In genomic region chr18:28529644-28530043, GRCh38 we compare ENCODE assay signal across 36 cellular contexts.
"Had no signal": no experiment of that assay in that cellular context is flagged by ENCODE, and none has a peak within 500 bp of the region (broad histone marks: within the 10 kb centered on the region; RNA-seq: fewer than 3 reads in every experiment).

No MANE protein-coding gene starts in this region.

- H3K36me3 ChIP-seq: brain microvascular endothelial cell, Peyer's patch, SJSA1 had no signal

- DNase-seq: activated B cell treated with CpG ODN at 0.5 μM for 24 hours; activated CD4-positive, alpha-beta memory T cell treated with anti-CD3 and anti-CD28 coated beads for 36 hours; activated CD4-positive, alpha-beta T cell treated with anti-CD3 and anti-CD28 coated beads for 4 hours; activated CD4-positive, alpha-beta T cell treated with anti-CD3 and anti-CD28 coated beads, Interleukin-2, amount 50 U/mL, for 1 hour; activated CD4-positive, CD25-positive, alpha-beta regulatory T cell treated with anti-CD3 and anti-CD28 coated beads, Interleukin-2, amount 50 U/mL, for 72 hours; activated CD8-positive, alpha-beta memory T cell treated with anti-CD3 and anti-CD28 coated beads, Interleukin-2, amount 50 U/mL, for 4 hours; activated gamma-delta T cell treated with Interleukin-2 at 50 U/mL for 16 hours; activated naive CD4-positive, alpha-beta T cell treated with anti-CD3 and anti-CD28 coated beads for 36 hours; activated T-cell treated with anti-CD3 and anti-CD28 coated beads for 4 hours; activated T-cell treated with anti-CD3 and anti-CD28 coated beads, Interleukin-2, amount 50 U/mL, for 4 hours; aorta; brain microvascular endothelial cell; central memory CD4-positive, alpha-beta T cell; Karpas-422; KBM-7; NCI-H1048; NCI-H1105 treated with DMSO at 0.1 percent for 48 hours; NCI-H1436; NCI-H1694; NCI-H1930; NCI-H2081 treated with DMSO at 0.1 percent for 48 hours; NCI-H345; NCI-H524 treated with DMSO at 0.1 percent for 48 hours; NCI-H748 treated with DMSO at 0.1 percent for 48 hours; NK-92 treated with Interleukin-12 subunit alpha and Interleukin-12 subunit beta, amount 100 ng/mL, for 24 hours; PC-3; Peyer's patch; RPMI8226; SHP77 treated with DMSO at 0.1 percent for 48 hours; SW 1271; T-helper 1 cell; T-helper 2 cell; T-helper 9 cell had no signal

- H3K4me3 ChIP-seq: Peyer's patch, SJSA1 had no signal

- ATAC-seq: activated naive CD4-positive, alpha-beta T cell treated with anti-CD3 and anti-CD28 coated beads, Interleukin-2, amount 50 U/mL, for 72 hours; activated T-cell treated with anti-CD3 and anti-CD28 coated beads, Interleukin-2, amount 50 U/mL, for 4 hours; PC-3 had no signal

- H3K27me3 ChIP-seq: brain microvascular endothelial cell, Peyer's patch, SJSA1 had no signal

- H3K4me1 ChIP-seq: Peyer's patch, SJSA1 had no signal

- H3K9me3 ChIP-seq: Peyer's patch, SJSA1 had no signal

- H3K27ac ChIP-seq: brain microvascular endothelial cell, Peyer's patch, SJSA1, VCaP had no signal
